1 cellular context compared by ENCODE assay signal in the genomic region with DNA sequence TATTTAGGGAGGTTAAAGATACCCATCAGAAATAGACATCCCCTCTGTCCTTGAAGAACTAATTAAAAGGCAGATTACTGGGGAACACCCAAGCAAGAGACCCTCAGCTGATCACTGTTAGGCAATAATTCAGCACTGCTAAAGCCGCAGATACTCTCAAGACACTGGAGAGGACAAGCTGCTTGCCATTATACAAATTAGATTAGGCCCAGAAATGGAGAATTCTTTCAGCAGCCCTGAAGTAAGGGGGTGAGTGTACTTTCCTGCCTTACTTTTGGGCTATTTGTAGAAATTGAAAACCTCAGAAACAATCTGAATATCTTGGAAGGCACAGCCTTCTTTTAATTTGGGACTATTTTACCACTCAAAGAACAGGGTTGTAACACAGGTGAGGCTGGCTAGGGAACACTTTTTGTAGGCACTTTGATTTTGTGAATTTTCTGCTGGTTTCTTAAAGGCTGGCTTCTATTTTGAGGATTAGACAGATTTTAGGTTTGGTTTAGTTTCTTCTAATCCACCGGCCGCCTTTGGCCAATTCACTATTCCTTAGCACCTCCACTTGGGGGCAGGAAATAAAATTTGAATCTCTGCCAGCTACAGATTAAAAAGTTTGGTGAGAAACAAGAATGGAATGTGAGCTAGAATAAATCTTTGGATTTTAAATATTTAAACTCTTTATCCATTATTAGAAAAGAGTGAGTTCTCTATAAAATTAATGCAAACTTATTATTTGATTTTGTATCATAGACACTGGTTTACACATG.
TF ChIP-seq lines count a peak whose summit lies in the region.

No MANE protein-coding gene starts in this region.

TF ChIP-seq in HCT116, 20 proteins besides CTCF, POLR2A, EP300 and RAD21 (continued from another document):
- TF ChIP-seq ZBTB33 (IDR thresholded peaks at IDR 0.05; ENCODE audit: extremely low read depth, insufficient replicate concordance, low read length) (no peak), SIN3A (IDR thresholded peaks at IDR 0.05; ENCODE audit: low read depth) (no peak), SP1 (IDR thresholded peaks at IDR 0.05; ENCODE audit: low read depth) (no peak), TCF7L2 (IDR thresholded peaks at IDR 0.05; ENCODE audit: borderline replicate concordance, extremely low read depth, insufficient read depth, insufficient read length) (no peak), CEBPB (IDR thresholded peaks at IDR 0.05; ENCODE audit: low read depth) (no peak), POLR2AphosphoS5 (IDR thresholded peaks at IDR 0.05; ENCODE audit: low read depth, low read length) (no peak), ELF1 (IDR thresholded peaks at IDR 0.05; ENCODE audit: borderline replicate concordance, low read depth) (no peak), YY1 (IDR thresholded peaks at IDR 0.05; ENCODE audit: extremely low read depth, insufficient replicate concordance, low read depth, low read length) (no peak), EZH2 (IDR thresholded peaks at IDR 0.05) (no peak)
- TF ChIP-seq, protein P1, sequence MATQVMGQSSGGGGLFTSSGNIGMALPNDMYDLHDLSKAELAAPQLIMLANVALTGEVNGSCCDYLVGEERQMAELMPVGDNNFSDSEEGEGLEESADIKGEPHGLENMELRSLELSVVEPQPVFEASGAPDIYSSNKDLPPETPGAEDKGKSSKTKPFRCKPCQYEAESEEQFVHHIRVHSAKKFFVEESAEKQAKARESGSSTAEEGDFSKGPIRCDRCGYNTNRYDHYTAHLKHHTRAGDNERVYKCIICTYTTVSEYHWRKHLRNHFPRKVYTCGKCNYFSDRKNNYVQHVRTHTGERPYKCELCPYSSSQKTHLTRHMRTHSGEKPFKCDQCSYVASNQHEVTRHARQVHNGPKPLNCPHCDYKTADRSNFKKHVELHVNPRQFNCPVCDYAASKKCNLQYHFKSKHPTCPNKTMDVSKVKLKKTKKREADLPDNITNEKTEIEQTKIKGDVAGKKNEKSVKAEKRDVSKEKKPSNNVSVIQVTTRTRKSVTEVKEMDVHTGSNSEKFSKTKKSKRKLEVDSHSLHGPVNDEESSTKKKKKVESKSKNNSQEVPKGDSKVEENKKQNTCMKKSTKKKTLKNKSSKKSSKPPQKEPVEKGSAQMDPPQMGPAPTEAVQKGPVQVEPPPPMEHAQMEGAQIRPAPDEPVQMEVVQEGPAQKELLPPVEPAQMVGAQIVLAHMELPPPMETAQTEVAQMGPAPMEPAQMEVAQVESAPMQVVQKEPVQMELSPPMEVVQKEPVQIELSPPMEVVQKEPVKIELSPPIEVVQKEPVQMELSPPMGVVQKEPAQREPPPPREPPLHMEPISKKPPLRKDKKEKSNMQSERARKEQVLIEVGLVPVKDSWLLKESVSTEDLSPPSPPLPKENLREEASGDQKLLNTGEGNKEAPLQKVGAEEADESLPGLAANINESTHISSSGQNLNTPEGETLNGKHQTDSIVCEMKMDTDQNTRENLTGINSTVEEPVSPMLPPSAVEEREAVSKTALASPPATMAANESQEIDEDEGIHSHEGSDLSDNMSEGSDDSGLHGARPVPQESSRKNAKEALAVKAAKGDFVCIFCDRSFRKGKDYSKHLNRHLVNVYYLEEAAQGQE (IDR thresholded peaks at IDR 0.05; ENCODE audit: low read depth) = no peak
